In the genomic region with DNA sequence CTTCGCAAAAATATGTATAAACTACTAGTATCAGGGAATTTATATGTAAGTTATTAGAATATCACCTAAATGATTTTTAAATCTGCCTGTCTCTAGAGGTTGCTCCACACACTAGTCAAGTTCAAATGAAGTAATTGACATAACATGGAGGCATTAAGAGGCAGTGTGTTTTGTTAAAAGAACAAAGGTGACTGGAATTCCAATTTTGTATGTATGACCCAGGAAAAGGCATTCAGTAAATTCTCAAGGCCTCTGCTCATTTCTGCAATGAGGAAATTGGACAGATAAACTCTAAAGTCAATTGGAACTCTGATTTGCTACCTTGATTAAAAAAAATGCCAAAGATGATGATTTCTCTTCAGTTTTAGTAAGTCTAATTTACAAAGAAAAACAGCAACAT, we compare ENCODE assay signal across 13 cellular contexts.
"Had no signal": no experiment of that assay in that cellular context is flagged by ENCODE, and none has a peak within 500 bp of the region (broad histone marks: within the 10 kb centered on the region; RNA-seq: fewer than 3 reads in every experiment).

No MANE protein-coding gene starts in this region.

- H3K27me3 Mint-ChIP-seq: activated CD4-positive, alpha-beta T cell treated with anti-CD3 and anti-CD28 coated beads, Interleukin-2, amount 10 ng/mL, durations not matched to agents 7 days and 5 days; T-helper 17 cell had no signal

- H3K27ac Mint-ChIP-seq: activated CD4-positive, alpha-beta T cell treated with anti-CD3 and anti-CD28 coated beads, Interleukin-2, amount 10 ng/mL, durations not matched to agents 7 days and 5 days; activated T-helper 2 cell treated with anti-CD3 and anti-CD28 coated beads, Interferon-gamma antibody, Interleukin-2, Interleukin-4, amounts not matched to agents 10 μg/mL and 5 μg/mL and 100 μg/mL, durations not matched to agents 14 hours and 24 hours and 36 hours; T-helper 17 cell had no signal

- H3K4me1 ChIP-seq: pancreas, uterus had no signal

- H3K4me3 Mint-ChIP-seq: activated CD4-positive, alpha-beta T cell treated with anti-CD3 and anti-CD28 coated beads, Interleukin-2, amount 10 ng/mL, durations not matched to agents 7 days and 5 days; neural crest cell; T-helper 17 cell had no signal

- DNase-seq: activated CD4-positive, alpha-beta T cell treated with anti-CD3 and anti-CD28 coated beads, Interleukin-2, amount 10 ng/mL, durations not matched to agents 7 days and 5 days; activated CD4-positive, CD25-positive, alpha-beta regulatory T cell; activated naive CD4-positive, alpha-beta T cell treated with anti-CD3 and anti-CD28 coated beads, Interleukin-2, amount 50 U/mL, for 16 hours; dorsolateral prefrontal cortex; heart left ventricle; pancreas; retina; T-helper 17 cell; uterus had no signal

- H3K27ac ChIP-seq: pancreas, uterus had no signal

- H3K27me3 ChIP-seq: dorsolateral prefrontal cortex, heart left ventricle, pancreas, uterus had no signal

- H3K9me3 ChIP-seq: pancreas, uterus had no signal

- H3K36me3 ChIP-seq: heart left ventricle, pancreas, uterus had no signal

- H3K4me1 Mint-ChIP-seq: activated CD4-positive, alpha-beta T cell treated with anti-CD3 and anti-CD28 coated beads, Interleukin-2, amount 10 ng/mL, durations not matched to agents 7 days and 5 days; neural crest cell; T-helper 17 cell had no signal

- ATAC-seq: heart left ventricle, left lobe of liver, pancreas, T-helper 17 cell had no signal

- H3K4me3 ChIP-seq: dorsolateral prefrontal cortex, heart left ventricle, pancreas, skin epidermis, uterus had no signal
